In genomic region chr19:41398603-41399002, GRCh38 we compare ENCODE assay signal across 9 cellular contexts. TPM values are rescaled to one million over a fixed set of nuclear protein-coding genes. Genes with fewer than 3 reads are reported as not detected.
DNase-seq lines count a peak whose midpoint lies in the region; ATAC-seq and TF ChIP-seq lines count a peak whose summit lies in the region.
"Had no signal": no experiment of that assay in that cellular context is flagged by ENCODE, and none has a peak within 500 bp of the region (broad histone marks: within the 10 kb centered on the region; RNA-seq: fewer than 3 reads in every experiment).

No MANE protein-coding gene starts in this region.

- no peaks in the 10 kb centered on the region for H3K27me3 ChIP-seq in cardiac muscle cell
- H3K27me3 ChIP-seq in upper lobe of right lung: no peaks in the 10 kb centered on the region

- H3K4me1 ChIP-seq in cardiac muscle cell (ENCODE audit: low read depth) (peaks cover 5% of the 10 kb centered on the region), upper lobe of right lung (peaks cover 19% of the 10 kb centered on the region)

- H3K4me3 ChIP-seq in cardiac muscle cell: peak overlapping the region; percentile 98
- H3K4me3 ChIP-seq in astrocyte of the spinal cord (ENCODE audit: low read depth, low read length): peak overlapping the region; percentile 82
- H3K4me3 ChIP-seq in upper lobe of right lung: peak overlapping the region; percentile 76

- intact Hi-C loops in Right ventricle myocardium inferior (cut with DNase I) (no loop called here), upper lobe of right lung (cut with DNase I) (no loop called here)

- H3K27ac ChIP-seq in cardiac muscle cell: peak overlapping the region; percentile 98
- H3K27ac ChIP-seq in upper lobe of right lung: peak overlapping the region; percentile 96

- H3K36me3 Mint-ChIP-seq in memory B cell: peaks cover 9% of the 10 kb centered on the region

- DNase-seq in cardiac muscle cell (ENCODE audit: low read depth in 1 of 2, low spot score in 1 of 2) (no peak), Right ventricle myocardium inferior (ENCODE audit: missing footprints) (no peak), astrocyte of the spinal cord (ENCODE audit: low read depth, low spot score) (no peak), memory B cell (ENCODE audit: low spot score in 2 of 2) (no peak), upper lobe of right lung (no peak), HPDE6-E6E7 (ENCODE audit: extremely low spot score) (no peak), AG08396 (ENCODE audit: low spot score) (no peak)

- H3K36me3 ChIP-seq in cardiac muscle cell (no peaks in the 10 kb centered on the region), upper lobe of right lung (peaks cover 8% of the 10 kb centered on the region)

- peaks cover 31% of the 10 kb centered on the region for H3K4me1 Mint-ChIP-seq in memory B cell

- H3K27ac Mint-ChIP-seq in memory B cell: peak overlapping the region; percentile 100

- ATAC-seq in Right ventricle myocardium inferior (no peak), memory B cell (ENCODE audit: low read depth) (no peak), upper lobe of right lung (no peak), GM21526 (IDR thresholded peaks at IDR 0.05; ENCODE audit: low FRiP score, unreplicated experiment) (no peak)

- TF ChIP-seq CTCF in cardiac muscle cell (IDR thresholded peaks at IDR 0.05; ENCODE audit: low read depth, low read length) (no peak), astrocyte of the spinal cord (IDR thresholded peaks at IDR 0.05; ENCODE audit: low read depth, low read length) (no peak), upper lobe of right lung (IDR thresholded peaks at IDR 0.05) (no peak)

- no peaks in the 10 kb centered on the region for H3K27me3 Mint-ChIP-seq in memory B cell

- H3K9me3 Mint-ChIP-seq in memory B cell: no peaks in the 10 kb centered on the region

- H3K9me3 ChIP-seq in cardiac muscle cell (ENCODE audit: low read depth) (no peaks in the 10 kb centered on the region), upper lobe of right lung (no peaks in the 10 kb centered on the region)

- in situ Hi-C loops in astrocyte of the spinal cord (cut with HindIII; ENCODE audit: low sequenced_read_pairs): no loop called here

- peak overlapping the region; percentile 99 for H3K4me3 Mint-ChIP-seq in memory B cell

RNA-seq across cellular contexts. Expression of gene BCKDHA, which starts 1.0 kb away (rescaled TPM):
- total RNA-seq in cardiac muscle cell: 127 and 166 TPM in 2 replicates
- polyA plus RNA-seq in cardiac muscle cell: 151 and 200 TPM in 2 replicates
- total RNA-seq in Right ventricle myocardium inferior: 44.9 TPM
- total RNA-seq in upper lobe of right lung: 15.0 TPM

RNA-seq across cellular contexts. Expression of gene EXOSC5, which starts 1.4 kb away (rescaled TPM):
- total RNA-seq in cardiac muscle cell: 24.5 and 31.4 TPM in 2 replicates
- polyA plus RNA-seq in cardiac muscle cell: 40.6 and 53.0 TPM in 2 replicates
- 17.1 TPM for total RNA-seq in Right ventricle myocardium inferior
- 12.4 TPM for total RNA-seq in upper lobe of right lung

RNA-seq across cellular contexts. Expression of gene TMEM91, which starts 22.3 kb away (rescaled TPM):
- 16.8 and 21.8 TPM in 2 replicates for total RNA-seq in cardiac muscle cell
- 14.5 and 18.1 TPM in 2 replicates for polyA plus RNA-seq in cardiac muscle cell
- 3.8 TPM for total RNA-seq in Right ventricle myocardium inferior
- total RNA-seq in upper lobe of right lung: 19.5 TPM

RNA-seq across cellular contexts. Expression of gene B3GNT8, which starts 28.6 kb away (rescaled TPM):
- total RNA-seq in cardiac muscle cell (4.9 and 6.8 TPM in 2 replicates), Right ventricle myocardium inferior (8.3 TPM), upper lobe of right lung (31.3 TPM)
- polyA plus RNA-seq in cardiac muscle cell: 4.8 and 5.9 TPM in 2 replicates
- total RNA-seq: M059J had no signal

RNA-seq across cellular contexts. Expression of gene B9D2, which starts 34.7 kb away (rescaled TPM):
- total RNA-seq in cardiac muscle cell (5.3 and 7.8 TPM in 2 replicates), Right ventricle myocardium inferior (3.2 TPM), upper lobe of right lung (5.5 TPM)
- polyA plus RNA-seq in cardiac muscle cell: 10.8 and 10.9 TPM in 2 replicates
